Comparison of ENCODE assay signal across 9 cellular contexts in the genomic region with DNA sequence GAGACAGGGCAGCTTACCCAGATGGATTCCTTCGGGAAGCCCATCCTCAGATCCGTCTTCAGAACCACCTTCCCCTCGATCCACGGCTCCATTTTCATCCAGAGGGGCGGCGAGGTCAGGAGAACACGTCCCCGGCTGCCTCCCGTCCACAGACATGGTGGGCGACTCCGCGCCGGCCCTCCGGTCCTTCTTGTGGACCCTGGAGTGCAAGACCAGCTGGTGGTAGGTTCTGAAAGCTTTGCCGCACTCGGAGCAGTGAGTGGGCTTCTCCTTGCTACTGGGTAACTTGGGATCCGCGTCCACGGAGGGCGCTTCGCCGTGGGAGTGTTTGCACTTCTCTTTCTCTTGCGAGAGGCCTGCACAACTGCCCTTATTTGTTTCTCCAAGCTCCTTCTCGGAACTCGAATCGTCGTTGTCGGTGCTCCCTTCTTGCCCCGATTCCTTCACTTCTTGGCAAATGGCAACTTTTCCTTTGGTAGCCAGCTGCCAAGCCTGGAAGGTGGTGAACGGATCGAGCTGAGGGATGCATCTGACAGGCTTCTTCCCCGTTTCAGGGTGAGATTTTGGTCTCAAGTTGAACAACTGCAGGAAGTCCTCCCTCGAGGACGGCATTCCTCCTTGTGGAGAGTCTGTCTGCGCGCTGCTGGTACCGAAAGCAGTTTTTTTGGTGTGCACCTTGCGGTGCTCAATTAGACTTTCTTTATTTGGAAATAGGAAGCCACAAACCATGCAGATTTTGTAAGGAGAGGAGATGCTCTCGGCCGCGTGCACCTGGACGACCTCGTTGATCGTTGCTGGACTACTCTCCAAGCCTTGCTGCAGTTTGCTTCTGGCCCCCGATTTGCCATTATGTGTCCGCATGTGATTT. TPM values are rescaled to one million over a fixed set of nuclear protein-coding genes. Genes with fewer than 3 reads are reported as not detected.
DNase-seq lines count a peak whose midpoint lies in the region; ATAC-seq and TF ChIP-seq lines count a peak whose summit lies in the region.
"Had no signal": no experiment of that assay in that cellular context is flagged by ENCODE, and none has a peak within 500 bp of the region (broad histone marks: within the 10 kb centered on the region; RNA-seq: fewer than 3 reads in every experiment).

No MANE protein-coding gene starts in this region.

- H3K36me3 ChIP-seq in iPS DF 6.9 (ENCODE audit: control insufficient read depth, insufficient read depth, low read length), result peaks cover 29% of the 10 kb centered on the region
- peaks cover 0 to 35% (median 15%) of the 10 kb centered on the region in 3 donors for H3K36me3 ChIP-seq in tibial nerve

- H3K4me3 Mint-ChIP-seq in activated CD8-positive, alpha-beta T cell treated with anti-CD3 and anti-CD28 coated beads, Interleukin-2, amount 10 ng/mL, durations not matched to agents 7 days and 5 days, result peak overlapping the region; percentile 80

- H3K9me3 ChIP-seq in iPS DF 6.9 (ENCODE audit: control insufficient read depth, insufficient read depth, low read length) (no peaks in the 10 kb centered on the region), tibial nerve (no peaks in the 10 kb centered on the region)

- no peak for ATAC-seq in Right ventricle myocardium inferior
- ATAC-seq in Right ventricle myocardium superior (ENCODE audit: poor library complexity), result no peak
- ATAC-seq in activated CD8-positive, alpha-beta T cell treated with anti-CD3 and anti-CD28 coated beads, Interleukin-2, amount 10 ng/mL, durations not matched to agents 7 days and 5 days, result peak; percentile 11

- H3K27ac ChIP-seq in iPS DF 6.9 (ENCODE audit: low read length), result peak overlapping the region; percentile 54
- peak overlapping the region in 3 of 4 donors; percentile 83 to 84 (median 83) for H3K27ac ChIP-seq in tibial nerve

- H3K4me3 ChIP-seq in iPS DF 6.9 (ENCODE audit: low read length) (no peak overlapping the region), tibial nerve (peak overlapping the region in 1 of 4 donors; percentile 4)

- H3K27me3 Mint-ChIP-seq in activated CD8-positive, alpha-beta T cell treated with anti-CD3 and anti-CD28 coated beads, Interleukin-2, amount 10 ng/mL, durations not matched to agents 7 days and 5 days (ENCODE audit: low read depth), result no peaks in the 10 kb centered on the region

- DNase-seq in Right ventricle myocardium inferior (ENCODE audit: missing footprints) (peak; percentile 59), Right ventricle myocardium superior (no peak), iPS DF 6.9 (ENCODE audit: low read depth, low spot score) (no peak), tibial nerve (ENCODE audit: low spot score in 2 of 2) (no peak), HEK293T (ENCODE audit: extremely low spot score) (no peak), kidney glomerular epithelial cell (lab: John Stamatoyannopoulos, UW) (no peak), AG08395 (ENCODE audit: low spot score) (no peak)
- DNase-seq in activated CD8-positive, alpha-beta T cell treated with anti-CD3 and anti-CD28 coated beads, Interleukin-2, amount 10 ng/mL, durations not matched to agents 7 days and 5 days, result peak; percentile 59
- DNase-seq: NCI-H1694 treated with DMSO at 0.1 percent for 48 hours had no signal

- H3K27ac Mint-ChIP-seq in activated CD8-positive, alpha-beta T cell treated with anti-CD3 and anti-CD28 coated beads, Interleukin-2, amount 10 ng/mL, durations not matched to agents 7 days and 5 days, result peak overlapping the region; percentile 86

- H3K9me3 Mint-ChIP-seq in activated CD8-positive, alpha-beta T cell treated with anti-CD3 and anti-CD28 coated beads, Interleukin-2, amount 10 ng/mL, durations not matched to agents 7 days and 5 days (ENCODE audit: insufficient read depth), result no peaks in the 10 kb centered on the region

- no peaks in the 10 kb centered on the region for H3K27me3 ChIP-seq in iPS DF 6.9 (ENCODE audit: control insufficient read depth, insufficient read depth, low read length)
- no peaks in the 10 kb centered on the region for H3K27me3 ChIP-seq in tibial nerve

- peaks cover 90% of the 10 kb centered on the region for H3K36me3 Mint-ChIP-seq in activated CD8-positive, alpha-beta T cell treated with anti-CD3 and anti-CD28 coated beads, Interleukin-2, amount 10 ng/mL, durations not matched to agents 7 days and 5 days (ENCODE audit: low read depth)

- POLR2A ChIA-PET in activated CD8-positive, alpha-beta T cell treated with anti-CD3 and anti-CD28 coated beads, Interleukin-2, amount 10 ng/mL, durations not matched to agents 7 days and 5 days (lab: Charles Lee), result interaction anchor here (0.5 to 4.6 kb wide), 6 partner anchors 11 to 293 kb away, joined by 3 to 56 read pairs (median 6); partner anchors contain the start of gene ZNF217
- POLR2A ChIA-PET in HEK293T (lab: Yijun Ruan, JAX), result no interaction called here

- intact Hi-C loops in Right ventricle myocardium inferior (cut with DNase I) (no loop called here), Right ventricle myocardium superior (cut with DNase I) (no loop called here)

- no CpG with 5 or more reads among the region's 46 CpGs for WGBS in iPS DF 6.9 (ENCODE audit: insufficient coverage, insufficient read length)
- whole genome bisulfite sequencing in tibial nerve, 2 donors, result 91% methylated on average over 34 to 45 of the region's 46 CpGs

- CTCF ChIA-PET in activated CD8-positive, alpha-beta T cell treated with anti-CD3 and anti-CD28 coated beads, Interleukin-2, amount 10 ng/mL, durations not matched to agents 7 days and 5 days (lab: Charles Lee), result interaction anchor here (0.9 to 7.5 kb wide), 10 partner anchors 10 to 358 kb away, joined by 3 to 48 read pairs (median 5); no protein-coding TSS in a partner anchor
- CTCF ChIA-PET in HEK293T (lab: Yijun Ruan, JAX), result no interaction called here

- no peak for TF ChIP-seq CTCF in tibial nerve (IDR thresholded peaks at IDR 0.05)

- H3K4me1 ChIP-seq in iPS DF 6.9 (ENCODE audit: control insufficient read depth, insufficient read depth, low read length) (0 out of 2 replicates have a peak, but pooled peaks cover 4% of the 10 kb centered on the region), tibial nerve (peaks cover 3 to 83% (median 57%) of the 10 kb centered on the region in 4 donors)

- no peak for TF ChIP-seq EP300 in tibial nerve (IDR thresholded peaks at IDR 0.05)

- peaks cover 87% of the 10 kb centered on the region for H3K4me1 Mint-ChIP-seq in activated CD8-positive, alpha-beta T cell treated with anti-CD3 and anti-CD28 coated beads, Interleukin-2, amount 10 ng/mL, durations not matched to agents 7 days and 5 days (ENCODE audit: low read depth)

- TF ChIP-seq POLR2A in tibial nerve (IDR thresholded peaks at IDR 0.05), result no peak

TF ChIP-seq in HEK293T, 16 proteins besides CTCF, POLR2A, EP300 and RAD21:
- no peak for TF ChIP-seq ELF4 (IDR thresholded peaks at IDR 0.05)
- no peak for TF ChIP-seq ZNF384 (IDR thresholded peaks at IDR 0.05)
- TF ChIP-seq FOXK2 (IDR thresholded peaks at IDR 0.05), result no peak
- no peak for TF ChIP-seq HDGF (IDR thresholded peaks at IDR 0.05; ENCODE audit: borderline replicate concordance)
- TF ChIP-seq ARNT (IDR thresholded peaks at IDR 0.05), result no peak
- TF ChIP-seq CTBP1 (IDR thresholded peaks at IDR 0.05; ENCODE audit: borderline replicate concordance), result no peak
- no peak for TF ChIP-seq FOXA1 (IDR thresholded peaks at IDR 0.05)

RNA-seq across cellular contexts. Expression of gene ZNF217, which starts 12.0 kb away (rescaled TPM):
- 8.3 TPM for total RNA-seq in Right ventricle myocardium inferior
- total RNA-seq in Right ventricle myocardium superior, result 7.0 TPM
- 100 to 1,000 TPM; 104 to 113 TPM for total RNA-seq in activated CD8-positive, alpha-beta T cell treated with anti-CD3 and anti-CD28 coated beads, Interleukin-2, amount 10 ng/mL, durations not matched to agents 7 days and 5 days
- 10 to 100 TPM; 21.4 to 24.3 (median 23.1) TPM for total RNA-seq in tibial nerve

Comparison
In these comparisons a context has a peak if more than half of its experiments do, and no peak if none do; other contexts are left out.
1. DNase-seq: peak in Right ventricle myocardium inferior (single experiment) and activated CD8-positive, alpha-beta T cell treated with anti-CD3 and anti-CD28 coated beads, Interleukin-2, amount 10 ng/mL, durations not matched to agents 7 days and 5 days (single experiment); none in Right ventricle myocardium superior (single experiment), iPS DF 6.9 (single experiment), tibial nerve (0 of 2), HEK293T (single experiment), kidney glomerular epithelial cell (single experiment) and AG08395 (single experiment).
2. RNA of gene ZNF217, which starts 12.0 kb away (total RNA-seq): 104 to 113 TPM in activated CD8-positive, alpha-beta T cell treated with anti-CD3 and anti-CD28 coated beads, Interleukin-2, amount 10 ng/mL, durations not matched to agents 7 days and 5 days; 21.4 to 24.3 TPM in tibial nerve, 8.3 TPM in Right ventricle myocardium inferior (single experiment) and 7.0 TPM in Right ventricle myocardium superior (single experiment); every median in the first group is over 4 times any median in the second.